13 cellular contexts compared by ENCODE assay signal in genomic region chr1:55362558-55362957, GRCh38.
DNase-seq lines count a peak whose midpoint lies in the region; ATAC-seq, FAIRE-seq and TF ChIP-seq lines count a peak whose summit lies in the region.
"Had no signal": no experiment of that assay in that cellular context is flagged by ENCODE, and none has a peak within 500 bp of the region (broad histone marks: within the 10 kb centered on the region; RNA-seq: fewer than 3 reads in every experiment).

No MANE protein-coding gene starts in this region.

- H3K4me3 ChIP-seq in right atrium auricular region: no peak overlapping the region
- H3K4me3 ChIP-seq: ascending aorta had no signal

- no peak for TF ChIP-seq CTCF in brain (conservative IDR thresholded peaks at IDR 0.05)
- no peak for TF ChIP-seq CTCF in right atrium auricular region (IDR thresholded peaks at IDR 0.05)
- no peak for TF ChIP-seq CTCF in WTC11 (IDR thresholded peaks at IDR 0.05)

- CTCF ChIA-PET in WTC11 (lab: Charles Lee): no interaction called here

- no peaks in the 10 kb centered on the region for H3K36me3 ChIP-seq in right atrium auricular region
- H3K36me3 ChIP-seq: ascending aorta had no signal

- H3K27ac ChIP-seq in right atrium auricular region: peak overlapping the region; percentile 56 to 71
- H3K27ac ChIP-seq: ascending aorta, C4-2B had no signal

- H3K4me1 Mint-ChIP-seq in activated T-cell treated with anti-CD3 and anti-CD28 coated beads, Interleukin-2, amount 50 U/mL, for 4 hours (ENCODE audit: low read depth): peaks cover 10% of the 10 kb centered on the region
- H3K4me1 Mint-ChIP-seq in brain (peaks cover 7% of the 10 kb centered on the region), WTC11 (no peaks in the 10 kb centered on the region)
- H3K4me1 Mint-ChIP-seq: nephron progenitor cell had no signal

- H3K27ac Mint-ChIP-seq in brain (peak overlapping the region in 3 of 5 experiments; percentile 37 to 86 (median 80)), WTC11 (no peak overlapping the region)
- H3K27ac Mint-ChIP-seq: nephron progenitor cell had no signal

- H3K9me3 Mint-ChIP-seq in activated T-cell treated with anti-CD3 and anti-CD28 coated beads, Interleukin-2, amount 50 U/mL, for 4 hours: no peaks in the 10 kb centered on the region
- no peaks in the 10 kb centered on the region for H3K9me3 Mint-ChIP-seq in brain
- no peaks in the 10 kb centered on the region for H3K9me3 Mint-ChIP-seq in WTC11
- H3K9me3 Mint-ChIP-seq: nephron progenitor cell had no signal

- H3K36me3 Mint-ChIP-seq in activated T-cell treated with anti-CD3 and anti-CD28 coated beads, Interleukin-2, amount 50 U/mL, for 4 hours (ENCODE audit: insufficient read depth): no peaks in the 10 kb centered on the region
- H3K36me3 Mint-ChIP-seq in brain (no peaks in the 10 kb centered on the region), WTC11 (no peaks in the 10 kb centered on the region)

- POLR2A ChIA-PET in WTC11 (lab: Charles Lee): no interaction called here

- no peaks in the 10 kb centered on the region for H3K9me3 ChIP-seq in right atrium auricular region
- H3K9me3 ChIP-seq: ascending aorta had no signal

- DNase-seq in activated T-cell treated with anti-CD3 and anti-CD28 coated beads, Interleukin-2, amount 50 U/mL, for 4 hours: no peak
- no peak for DNase-seq in activated T-cell treated with anti-CD3 and anti-CD28 coated beads, Interleukin-2, amount 50 U/mL, for 1 hour
- no peak for DNase-seq in right atrium auricular region (ENCODE audit: low spot score)
- DNase-seq in urothelium cell line (ENCODE audit: low spot score): peak; percentile 41
- DNase-seq in DMS79 treated with DMSO at 0.1 percent for 48 hours (lab: John Stamatoyannopoulos, UW): no peak
- DNase-seq in WTC11 (ENCODE audit: low spot score): no peak
- DNase-seq: activated CD4-positive, CD25-positive, alpha-beta regulatory T cell; NCI-H1436; nephron progenitor cell had no signal

- peaks cover 7% of the 10 kb centered on the region for H3K27me3 Mint-ChIP-seq in activated T-cell treated with anti-CD3 and anti-CD28 coated beads, Interleukin-2, amount 50 U/mL, for 4 hours (ENCODE audit: low read depth)
- H3K27me3 Mint-ChIP-seq in brain (peaks cover 3% of the 10 kb centered on the region), WTC11 (ENCODE audit: low read depth) (no peaks in the 10 kb centered on the region)

- FAIRE-seq in urothelium cell line (lab: Jason Lieb, UNC): no peak

- ATAC-seq in activated T-cell treated with anti-CD3 and anti-CD28 coated beads, Interleukin-2, amount 50 U/mL, for 4 hours: peak; percentile 35 to 51
- ATAC-seq in GM21786 (IDR thresholded peaks at IDR 0.05; ENCODE audit: unreplicated experiment) (no peak), WTC11 (no peak)

- H3K4me1 ChIP-seq in right atrium auricular region: peaks cover 0 to 14% of the 10 kb centered on the region in 2 donors
- H3K4me1 ChIP-seq: ascending aorta had no signal

- no peaks in the 10 kb centered on the region for H3K27me3 ChIP-seq in right atrium auricular region
- H3K27me3 ChIP-seq: ascending aorta had no signal

- no peak overlapping the region for H3K4me3 Mint-ChIP-seq in activated T-cell treated with anti-CD3 and anti-CD28 coated beads, Interleukin-2, amount 50 U/mL, for 4 hours
- H3K4me3 Mint-ChIP-seq in brain (no peak overlapping the region), WTC11 (no peak overlapping the region)
- H3K4me3 Mint-ChIP-seq: nephron progenitor cell had no signal

TF ChIP-seq in WTC11, 78 proteins besides CTCF, POLR2A, EP300 and RAD21:
- no peak for TF ChIP-seq NR2C2 (CRISPR knock-in tag; IDR thresholded peaks at IDR 0.05)
- TF ChIP-seq TCF7 (CRISPR knock-in tag; IDR thresholded peaks at IDR 0.05; ENCODE audit: low read depth): no peak
- TF ChIP-seq GRHL2 (CRISPR knock-in tag; IDR thresholded peaks at IDR 0.05; ENCODE audit: insufficient replicate concordance, severe bottlenecking): no peak
- TF ChIP-seq MAX (CRISPR knock-in tag; IDR thresholded peaks at IDR 0.05): no peak
- TF ChIP-seq ZBTB21 (CRISPR knock-in tag; IDR thresholded peaks at IDR 0.05; ENCODE audit: borderline replicate concordance): no peak
- no peak for TF ChIP-seq FOXP4 (CRISPR knock-in tag; IDR thresholded peaks at IDR 0.05)
- no peak for TF ChIP-seq JAZF1 (CRISPR knock-in tag; IDR thresholded peaks at IDR 0.05)

Comparison
In these comparisons a context has a peak if more than half of its experiments do, and no peak if none do; other contexts are left out.
1. ATAC-seq: peak in activated T-cell treated with anti-CD3 and anti-CD28 coated beads, Interleukin-2, amount 50 U/mL, for 4 hours (2 of 2); none in GM21786 (single experiment) and WTC11 (single experiment).